In genomic region chr14:99602054-99602787, GRCh38 we compare ENCODE assay signal across 8 cellular contexts. TPM values are rescaled to one million over a fixed set of nuclear protein-coding genes. Genes with fewer than 3 reads are reported as not detected.
DNase-seq lines count a peak whose midpoint lies in the region; ATAC-seq, FAIRE-seq and TF ChIP-seq lines count a peak whose summit lies in the region.

No MANE protein-coding gene starts in this region.

- ATAC-seq in HG03521 (IDR thresholded peaks at IDR 0.05; ENCODE audit: unreplicated experiment), result no peak

- WGBS in esophagus squamous epithelium, 2 donors, result 26 to 30% methylated on average over 6 to 15 of the region's 18 CpGs
- WGBS in prostate gland, result 23% methylated on average over 18 of the region's 18 CpGs

- H3K4me3 ChIP-seq in esophagus squamous epithelium (peak overlapping the region; percentile 51 to 92 (median 80)), prostate gland (peak overlapping the region; percentile 49 to 54)

- DNase-seq in H54 (ENCODE audit: insufficient read length, low spot score) (peak; percentile 49), RCC 7860 (ENCODE audit: low spot score) (peak; percentile 7), esophagus squamous epithelium (lab: John Stamatoyannopoulos, UW) (no peak), prostate gland (ENCODE audit: low spot score) (peak; percentile 23), NCI-H2081 treated with DMSO at 0.1 percent for 48 hours (lab: John Stamatoyannopoulos, UW) (no peak), urothelium cell line (ENCODE audit: low spot score) (no peak), HuH-7.5 (ENCODE audit: low spot score) (no peak)

- H3K27me3 ChIP-seq in esophagus squamous epithelium (peaks cover 0 to 4% (median 0%) of the 10 kb centered on the region in 4 donors), prostate gland (replicated peaks; ENCODE audit: insufficient read depth) (no peaks in the 10 kb centered on the region)

- H3K36me3 ChIP-seq in esophagus squamous epithelium, result no peaks in the 10 kb centered on the region
- no peaks in the 10 kb centered on the region for H3K36me3 ChIP-seq in prostate gland

- intact Hi-C loops in esophagus squamous epithelium (cut with DNase I), result no loop called here
- intact Hi-C loops in prostate gland (cut with DNase I), result loop anchor here (2.0 to 5.0 kb wide), 2 partner anchors 27 to 40 kb away; no protein-coding TSS in a partner anchor

- peaks cover 44 to 83% (median 46%) of the 10 kb centered on the region in 3 donors for H3K4me1 ChIP-seq in esophagus squamous epithelium
- H3K4me1 ChIP-seq in prostate gland (replicated peaks), result peaks cover 13% of the 10 kb centered on the region

- no peaks in the 10 kb centered on the region for H3K9me3 ChIP-seq in esophagus squamous epithelium
- H3K9me3 ChIP-seq in prostate gland, result no peaks in the 10 kb centered on the region

- H3K27ac ChIP-seq in esophagus squamous epithelium (peak overlapping the region; percentile 37 to 97 (median 87)), prostate gland (peak overlapping the region; percentile 68 to 74)

- FAIRE-seq in H54 (lab: Jason Lieb, UNC), result peak; percentile 38
- no peak for FAIRE-seq in RCC 7860 (lab: Jason Lieb, UNC)
- FAIRE-seq in urothelium cell line (lab: Jason Lieb, UNC), result no peak

- TF ChIP-seq POLR2A in H54 (IDR thresholded peaks at IDR 0.05; ENCODE audit: low read depth, low read length) (no peak), esophagus squamous epithelium (IDR thresholded peaks at IDR 0.05) (no peak), prostate gland (IDR thresholded peaks at IDR 0.05) (no peak)

- TF ChIP-seq CTCF in esophagus squamous epithelium (IDR thresholded peaks at IDR 0.05) (no peak), prostate gland (IDR thresholded peaks at IDR 0.05) (no peak)

RNA-seq across cellular contexts. Expression of gene CCDC85C, which starts 1.8 kb away (rescaled TPM):
- total RNA-seq in esophagus squamous epithelium, result 10 to 100 TPM; 23.4 to 52.0 (median 27.1) TPM
- total RNA-seq in prostate gland, result 10 to 100 TPM; 35.1 to 47.2 TPM

RNA-seq across cellular contexts. Expression of gene HHIPL1, which starts 42.7 kb away (rescaled TPM):
- total RNA-seq in esophagus squamous epithelium, result 1 to 10 TPM in 1 of 4 donors, under 1 TPM in 2, not detected in 1; 0.22 to 1.3 (median 0.59) TPM
- total RNA-seq in prostate gland, result 1 to 10 TPM; 2.8 to 4.5 TPM

Comparison
In these comparisons a context has a peak if more than half of its experiments do, and no peak if none do; other contexts are left out.
1. DNase-seq: peak in H54 (single experiment), RCC 7860 (single experiment) and prostate gland (single experiment); none in esophagus squamous epithelium (single experiment), NCI-H2081 treated with DMSO at 0.1 percent for 48 hours (single experiment), urothelium cell line (single experiment) and HuH-7.5 (single experiment).